ENCODE assay signal across 8 cellular contexts in the genomic region with DNA sequence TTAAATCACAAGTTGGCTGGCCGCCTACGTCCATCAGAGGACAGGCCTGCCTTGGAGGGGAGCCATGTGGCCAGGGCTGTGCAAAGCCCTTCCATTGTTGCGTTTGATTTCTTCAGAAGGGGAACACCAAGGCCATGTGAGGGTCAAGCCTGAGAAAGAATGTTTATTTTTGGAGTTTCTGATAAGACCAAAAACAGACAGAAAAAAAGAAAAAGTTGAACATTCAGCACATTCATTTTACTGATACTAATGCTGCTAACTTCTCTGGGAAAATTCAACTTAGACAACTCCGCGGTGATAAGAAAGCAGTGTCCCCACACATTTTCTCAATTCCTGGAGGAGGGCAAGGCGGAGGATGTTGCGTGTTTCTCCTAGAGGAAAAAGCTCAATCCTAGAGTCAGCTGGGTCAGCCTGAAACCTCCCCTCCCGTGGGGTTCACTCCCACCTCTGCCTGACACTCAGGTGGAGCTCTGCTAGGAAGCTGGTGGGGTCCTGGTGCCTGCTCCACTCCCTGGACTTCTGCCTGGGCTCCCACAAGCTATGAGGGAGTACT.
A peak's percentile ranks its signal among the peaks of the same experiment; 100 is the strongest.
DNase-seq lines count a peak whose midpoint lies in the region; TF ChIP-seq lines count a peak whose summit lies in the region.
"Had no signal": no experiment of that assay in that cellular context is flagged by ENCODE, and none has a peak within 500 bp of the region (broad histone marks: within the 10 kb centered on the region; RNA-seq: fewer than 3 reads in every experiment).

No MANE protein-coding gene starts in this region.

- no peaks in the 10 kb centered on the region for H3K36me3 ChIP-seq in fibroblast of lung (ENCODE audit: control insufficient read depth, insufficient read depth, low read length)
- H3K36me3 ChIP-seq in esophagus muscularis mucosa, result no peaks in the 10 kb centered on the region
- H3K36me3 ChIP-seq: esophagus squamous epithelium had no signal

- H4K20me1 ChIP-seq in fibroblast of lung (ENCODE audit: control insufficient read depth, extremely low read depth, insufficient read depth, low read length), result no peaks in the 10 kb centered on the region

- H3K27me3 ChIP-seq in fibroblast of lung (ENCODE audit: control insufficient read depth, insufficient read depth, low read length) (no peaks in the 10 kb centered on the region), esophagus muscularis mucosa (no peaks in the 10 kb centered on the region)
- H3K27me3 ChIP-seq: esophagus squamous epithelium had no signal

- H3K4me2 ChIP-seq in fibroblast of lung (ENCODE audit: extremely low read depth, insufficient read depth, low read length), result no peak overlapping the region

- H3K4me3 ChIP-seq in fibroblast of lung (replicated peaks in 1 of 4; ENCODE audit: control extremely low read depth in 1 of 4, insufficient read depth in 1 of 4, low read depth in 3 of 4, low read length in 4 of 4), result no peak overlapping the region
- no peak overlapping the region for H3K4me3 ChIP-seq in esophagus muscularis mucosa
- H3K4me3 ChIP-seq: esophagus squamous epithelium had no signal

- intact Hi-C loops in esophagus muscularis mucosa (cut with DNase I), result loop anchor here (2.0 kb wide), 1 partner anchor 328 kb away; no protein-coding TSS in a partner anchor

- TF ChIP-seq POLR2A in esophagus muscularis mucosa (IDR thresholded peaks at IDR 0.05; ENCODE audit: low read depth), result no peak

- H3K79me2 ChIP-seq in fibroblast of lung (ENCODE audit: control insufficient read depth, insufficient read depth, low read length), result no peaks in the 10 kb centered on the region

- 60% methylated on average over 8 of the region's 8 CpGs for WGBS in esophagus muscularis mucosa

- TF ChIP-seq CTCF in fibroblast of lung (conservative IDR thresholded peaks at IDR 0.05 in 1 of 2, IDR thresholded peaks at IDR 0.05 in 1 of 2; ENCODE audit: low read depth in 1 of 2, low read length in 2 of 2) (no peak), esophagus muscularis mucosa (IDR thresholded peaks at IDR 0.05) (no peak)

- TF ChIP-seq EP300 in esophagus muscularis mucosa (IDR thresholded peaks at IDR 0.05), result no peak

- no peak overlapping the region for H2AFZ ChIP-seq in fibroblast of lung (ENCODE audit: low read length)

- H3K4me1 ChIP-seq in fibroblast of lung (ENCODE audit: control insufficient read depth, extremely low read depth, insufficient read depth, low read length) (no peaks in the 10 kb centered on the region), esophagus muscularis mucosa (peaks cover 0 to 7% (median 3%) of the 10 kb centered on the region in 4 donors)

- DNase-seq in anterior cingulate cortex (lab: John Stamatoyannopoulos, UW) (peak in 33 of 58 donors; percentile 2 to 64 (median 18)), fibroblast of lung (ENCODE audit: low read depth in 2 of 2) (peak; percentile 19 to 25), lung microvascular endothelial cell (ENCODE audit: low read depth in 2 of 2) (peak; percentile 54 to 75), superior temporal gyrus (ENCODE audit: extremely low spot score) (peak; percentile 61), esophagus muscularis mucosa (ENCODE audit: extremely low spot score) (no peak), COLO829 (ENCODE audit: low spot score) (no peak), NCI-H1105 (lab: John Stamatoyannopoulos, UW) (no peak)
- DNase-seq: esophagus squamous epithelium had no signal

- H3K27ac ChIP-seq in fibroblast of lung (ENCODE audit: insufficient read depth, low read length) (no peak overlapping the region), esophagus muscularis mucosa (replicated peaks in 1 of 4) (no peak overlapping the region)
- H3K27ac ChIP-seq: esophagus squamous epithelium had no signal

- H3K9me3 ChIP-seq in fibroblast of lung (ENCODE audit: control insufficient read depth, insufficient read depth, low read depth, low read length), result no peaks in the 10 kb centered on the region
- no peaks in the 10 kb centered on the region for H3K9me3 ChIP-seq in esophagus muscularis mucosa
- H3K9me3 ChIP-seq: esophagus squamous epithelium had no signal

- H3K9ac ChIP-seq in fibroblast of lung (ENCODE audit: insufficient read depth, low read length), result no peak overlapping the region

Comparison
In these comparisons a context has a peak if more than half of its experiments do, and no peak if none do; other contexts are left out.
1. DNase-seq: peak in anterior cingulate cortex (33 of 58), fibroblast of lung (2 of 2), lung microvascular endothelial cell (2 of 2) and superior temporal gyrus (single experiment); none in esophagus muscularis mucosa (single experiment), COLO829 (single experiment) and NCI-H1105 (single experiment).